ENCODE assay signal across 8 cellular contexts in genomic region chr3:43503067-43503728, GRCh38.
DNase-seq lines count a peak whose midpoint lies in the region; ATAC-seq, FAIRE-seq and TF ChIP-seq lines count a peak whose summit lies in the region.

No MANE protein-coding gene starts in this region.

- no peak for ATAC-seq in GM19324 (IDR thresholded peaks at IDR 0.05; ENCODE audit: low FRiP score, unreplicated experiment)

- no peak overlapping the region for H3K4me3 ChIP-seq in CD4-positive, alpha-beta memory T cell (ENCODE audit: low read length in 2 of 2)
- H3K4me3 ChIP-seq in foreskin fibroblast (ENCODE audit: low read depth in 1 of 2, low read length in 2 of 2) (no peak overlapping the region), testis (no peak overlapping the region)

- H3K9me3 Mint-ChIP-seq in CD4-positive, alpha-beta memory T cell = peaks cover 0 to 2% (median 0%) of the 10 kb centered on the region in 8 donors

- TF ChIP-seq POLR2A in testis (IDR thresholded peaks at IDR 0.05) = no peak

- POLR2A ChIA-PET in CD4-positive, alpha-beta memory T cell (lab: Charles Lee; ENCODE audit: partially characterized antibody) = interaction anchor here (0.6 to 4.1 kb wide), 12 partner anchors 9 to 542 kb away, joined by 3 to 28 read pairs (median 6); partner anchors contain the start of gene SNRK

- WGBS in testis, 2 donors = 54 to 58% methylated on average over 2 of the region's 2 CpGs

- peaks cover 39% of the 10 kb centered on the region for H3K4me1 ChIP-seq in CD4-positive, alpha-beta memory T cell (ENCODE audit: insufficient read depth, low read length)
- no peaks in the 10 kb centered on the region for H3K4me1 ChIP-seq in testis

- no peak for FAIRE-seq in HTR-8/SVneo (lab: Jason Lieb, UNC)

- H3K9me3 ChIP-seq in CD4-positive, alpha-beta memory T cell (ENCODE audit: control insufficient read depth in 1 of 2, low read length in 2 of 2) = no peaks in the 10 kb centered on the region
- no peaks in the 10 kb centered on the region for H3K9me3 ChIP-seq in testis

- H3K4me1 Mint-ChIP-seq in CD4-positive, alpha-beta memory T cell = peaks cover 32 to 52% (median 41%) of the 10 kb centered on the region in 4 donors

- no peaks in the 10 kb centered on the region for H3K27me3 Mint-ChIP-seq in CD4-positive, alpha-beta memory T cell

- no peak overlapping the region for H3K27ac ChIP-seq in CD4-positive, alpha-beta memory T cell (ENCODE audit: low read depth, low read length)
- H3K27ac ChIP-seq in testis = no peak overlapping the region

- H3K27me3 ChIP-seq in CD4-positive, alpha-beta memory T cell (ENCODE audit: insufficient read depth, low read length) = no peaks in the 10 kb centered on the region
- H3K27me3 ChIP-seq in testis = no peaks in the 10 kb centered on the region

- H3K36me3 ChIP-seq in CD4-positive, alpha-beta memory T cell (ENCODE audit: insufficient read depth, low read length) = no peaks in the 10 kb centered on the region
- H3K36me3 ChIP-seq in testis (ENCODE audit: low read depth, missing control alignments) = no peaks in the 10 kb centered on the region

- intact Hi-C loops in CD4-positive, alpha-beta memory T cell (cut with micrococcal nuclease) = loop anchor here (1.0 kb wide), 6 partner anchors 26 to 542 kb away; no protein-coding TSS in a partner anchor
- intact Hi-C loops in testis (cut with DNase I; ENCODE audit: low total_unique reads) = no loop called here

- H3K27ac Mint-ChIP-seq in CD4-positive, alpha-beta memory T cell = peak overlapping the region in 5 of 7 donors; percentile 24 to 88 (median 63)

- TF ChIP-seq CTCF in foreskin fibroblast (IDR thresholded peaks at IDR 0.05; ENCODE audit: low read depth, low read length) = peak; percentile 36
- peak in 2 of 3 experiments; percentile 11 to 56 for TF ChIP-seq CTCF in testis (IDR thresholded peaks at IDR 0.05)

- no peak overlapping the region for H3K4me3 Mint-ChIP-seq in CD4-positive, alpha-beta memory T cell

- peak in 4 of 5 donors; percentile 54 to 61 (median 60) for DNase-seq in CD4-positive, alpha-beta memory T cell
- DNase-seq in HTR-8/SVneo (ENCODE audit: insufficient read length, low spot score) (peak; percentile 26), SKM-1 treated with dmso at 0.1 percent for 144 hours (lab: John Stamatoyannopoulos, UW; ENCODE audit: unreplicated experiment) (peak; percentile 19), foreskin fibroblast (peak in 1 of 2 donors; percentile 53), testis (no peak), NCI-H1436 (lab: John Stamatoyannopoulos, UW) (no peak)
- DNase-seq in activated CD8-positive, alpha-beta memory T cell treated with anti-CD3 and anti-CD28 coated beads, Interleukin-2, amount 50 U/mL, for 48 hours = no peak

- H3K36me3 Mint-ChIP-seq in CD4-positive, alpha-beta memory T cell = no peaks in the 10 kb centered on the region

- CTCF ChIA-PET in CD4-positive, alpha-beta memory T cell (lab: Charles Lee; ENCODE audit: partially characterized antibody) = interaction anchor here (0.6 to 7.6 kb wide), 51 partner anchors 9 to 696 kb away, joined by 3 to 155 read pairs (median 4); partner anchors contain the start of gene SNRK

Comparison
In these comparisons a context has a peak if more than half of its experiments do, and no peak if none do; other contexts are left out.
1. DNase-seq: peak in CD4-positive, alpha-beta memory T cell (4 of 5), HTR-8/SVneo (single experiment) and SKM-1 treated with dmso at 0.1 percent for 144 hours (single experiment); none in testis (single experiment), NCI-H1436 (single experiment) and activated CD8-positive, alpha-beta memory T cell treated with anti-CD3 and anti-CD28 coated beads, Interleukin-2, amount 50 U/mL, for 48 hours (single experiment).